26 cellular contexts compared by ENCODE assay signal in genomic region chr4:51835854-51836253, GRCh38.
"Had no signal": no experiment of that assay in that cellular context is flagged by ENCODE, and none has a peak within 500 bp of the region (broad histone marks: within the 10 kb centered on the region; RNA-seq: fewer than 3 reads in every experiment).

No MANE protein-coding gene starts in this region.

- H3K9me3 ChIP-seq: adrenal gland, ascending aorta, colonic mucosa, right lobe of liver, upper lobe of left lung, vagina had no signal

- H3K36me3 Mint-ChIP-seq: activated naive CD4-positive, alpha-beta T cell treated with anti-CD3 and anti-CD28 coated beads, Interleukin-2, amount 50 U/mL, for 72 hours; brain; naive B cell had no signal

- ATAC-seq: activated T-cell treated with anti-CD3 and anti-CD28 coated beads, Interleukin-2, amount 50 U/mL, for 72 hours; left ventricle myocardium superior; stimulated activated naive CD8-positive, alpha-beta T cell treated with anti-CD3 and anti-CD28 coated beads, Interleukin-15, amount 100 ng/mL, for 72 hours had no signal

- H3K4me1 Mint-ChIP-seq: naive B cell had no signal

- H3K27me3 ChIP-seq: adrenal gland, ascending aorta, cardiac muscle cell, colonic mucosa, right lobe of liver, upper lobe of left lung, vagina had no signal

- DNase-seq: activated CD4-positive, alpha-beta T cell treated with anti-CD3 and anti-CD28 coated beads for 4 hours; activated CD4-positive, alpha-beta T cell treated with anti-CD3 and anti-CD28 coated beads, Interleukin-2, amount 50 U/mL, for 4 hours; activated naive CD4-positive, alpha-beta T cell; activated T-cell treated with anti-CD3 and anti-CD28 coated beads for 4 hours; activated T-cell treated with anti-CD3 and anti-CD28 coated beads, Interleukin-2, amount 50 U/mL, for 72 hours; adrenal gland; cerebellar nuclear complex; colonic mucosa; dorsolateral prefrontal cortex; effector memory CD4-positive, alpha-beta T cell; glutamatergic neuron; islet precursor cell; left ventricle myocardium superior; naive B cell; right lobe of liver; stimulated activated CD4-positive, alpha-beta T cell treated with anti-CD3 and anti-CD28 coated beads, Interleukin-2, amount 100 ng/mL, for 48 hours; stimulated activated naive CD8-positive, alpha-beta T cell treated with anti-CD3 and anti-CD28 coated beads, Interleukin-15, amount 100 ng/mL, for 72 hours; substantia nigra; T-helper 1 cell; upper lobe of left lung had no signal

- H3K4me3 ChIP-seq: adrenal gland, ascending aorta, cardiac muscle cell, colonic mucosa, dorsolateral prefrontal cortex, right lobe of liver, upper lobe of left lung, vagina had no signal

- H3K36me3 ChIP-seq: adrenal gland, ascending aorta, cardiac muscle cell, colonic mucosa, right lobe of liver, upper lobe of left lung, vagina had no signal

- H3K27ac Mint-ChIP-seq: activated naive CD4-positive, alpha-beta T cell treated with anti-CD3 and anti-CD28 coated beads, Interleukin-2, amount 50 U/mL, for 72 hours; activated T-cell treated with anti-CD3 and anti-CD28 coated beads, Interleukin-2, amount 50 U/mL, for 72 hours; naive B cell; T-helper 2 cell treated with Interferon-gamma antibody and Interleukin-4, amounts not matched to agents 5 μg/mL and 100 μg/mL, for 36 hours had no signal

- H3K4me3 Mint-ChIP-seq: activated T-cell treated with anti-CD3 and anti-CD28 coated beads, Interleukin-2, amount 50 U/mL, for 72 hours; brain; stimulated activated naive CD8-positive, alpha-beta T cell treated with anti-CD3 and anti-CD28 coated beads, Interleukin-15, amount 100 ng/mL, for 72 hours; T-helper 2 cell treated with Interferon-gamma antibody and Interleukin-4, amounts not matched to agents 5 μg/mL and 100 μg/mL, for 36 hours had no signal

- H3K27ac ChIP-seq: adrenal gland, ascending aorta, cardiac muscle cell, colonic mucosa, right lobe of liver, upper lobe of left lung, vagina had no signal

- H3K9me3 Mint-ChIP-seq: activated naive CD4-positive, alpha-beta T cell treated with anti-CD3 and anti-CD28 coated beads, Interleukin-2, amount 50 U/mL, for 72 hours; activated T-cell treated with anti-CD3 and anti-CD28 coated beads, Interleukin-2, amount 50 U/mL, for 72 hours; brain; naive B cell; stimulated activated naive CD8-positive, alpha-beta T cell treated with anti-CD3 and anti-CD28 coated beads, Interleukin-15, amount 100 ng/mL, for 72 hours; T-helper 2 cell treated with Interferon-gamma antibody and Interleukin-4, amounts not matched to agents 5 μg/mL and 100 μg/mL, for 36 hours had no signal

- H3K4me1 ChIP-seq: adrenal gland, ascending aorta, colonic mucosa, right lobe of liver, upper lobe of left lung, vagina had no signal
